ENCODE assay signal across 8 cellular contexts in genomic region chr2:70191244-70191735, GRCh38. TPM values are rescaled to one million over a fixed set of nuclear protein-coding genes. Genes with fewer than 3 reads are reported as not detected.
DNase-seq lines count a peak whose midpoint lies in the region; ATAC-seq, FAIRE-seq and TF ChIP-seq lines count a peak whose summit lies in the region.

No MANE protein-coding gene starts in this region.

- H3K9ac ChIP-seq in HCT116 (ENCODE audit: low read length): peak overlapping the region; percentile 77

- peak overlapping the region; percentile 82 for H3K4me3 Mint-ChIP-seq in activated CD4-positive, alpha-beta memory T cell treated with anti-CD3 and anti-CD28 coated beads, Interleukin-2, amount 10 ng/mL, durations not matched to agents 7 days and 5 days

- H3K4me1 ChIP-seq in HCT116 (ENCODE audit: control insufficient read depth in 1 of 2, insufficient read depth in 2 of 2, low read length in 2 of 2) (peaks cover 7 to 14% of the 10 kb centered on the region in 2 experiments; a peak in 3 of 4 replicates), right cardiac atrium (ENCODE audit: control insufficient read depth, insufficient read depth, low read length) (no peaks in the 10 kb centered on the region), small intestine (ENCODE audit: control insufficient read depth in 2 of 2, insufficient read depth in 1 of 2, low read depth in 1 of 2, low read length in 1 of 2) (no peaks in the 10 kb centered on the region)

- DNase-seq in HCT116 (ENCODE audit: low read depth, low spot score): no peak
- no peak for DNase-seq in activated CD4-positive, alpha-beta memory T cell treated with anti-CD3 and anti-CD28 coated beads, Interleukin-2, amount 10 ng/mL, durations not matched to agents 7 days and 5 days
- DNase-seq in right cardiac atrium: no peak
- no peak for DNase-seq in small intestine
- no peak for DNase-seq in NCI-H1436 treated with DMSO at 0.1 percent for 48 hours (lab: John Stamatoyannopoulos, UW)
- no peak for DNase-seq in RKO (ENCODE audit: low spot score)
- no peak for DNase-seq in EL
- DNase-seq in AG20443 (ENCODE audit: low spot score): no peak

- H3K27me3 Mint-ChIP-seq in activated CD4-positive, alpha-beta memory T cell treated with anti-CD3 and anti-CD28 coated beads, Interleukin-2, amount 10 ng/mL, durations not matched to agents 7 days and 5 days: no peaks in the 10 kb centered on the region

- no peaks in the 10 kb centered on the region for H4K20me1 ChIP-seq in HCT116 (ENCODE audit: insufficient read depth)

- no peaks in the 10 kb centered on the region for H3K36me3 ChIP-seq in HCT116 (ENCODE audit: control insufficient read depth in 1 of 2, insufficient read depth in 2 of 2, low read length in 2 of 2)
- H3K36me3 ChIP-seq in small intestine (ENCODE audit: control insufficient read depth in 2 of 2, insufficient read depth in 2 of 2, low read length in 2 of 2): no peaks in the 10 kb centered on the region

- ATAC-seq in HCT116 (no peak), right cardiac atrium (no peak)

- TF ChIP-seq CTCF in HCT116 (IDR thresholded peaks at IDR 0.05 in 2 of 3, conservative IDR thresholded peaks at IDR 0.05 in 1 of 3; ENCODE audit: borderline replicate concordance in 1 of 3, insufficient read depth in 1 of 3, low read depth in 2 of 3, low read length in 2 of 3): no peak

- no peak overlapping the region for H2AFZ ChIP-seq in HCT116 (ENCODE audit: low read depth, low read length, poor library complexity, severe bottlenecking)

- H3K36me3 Mint-ChIP-seq in activated CD4-positive, alpha-beta memory T cell treated with anti-CD3 and anti-CD28 coated beads, Interleukin-2, amount 10 ng/mL, durations not matched to agents 7 days and 5 days (ENCODE audit: low read depth): peaks cover 6% of the 10 kb centered on the region

- no peak for TF ChIP-seq POLR2A in HCT116 (IDR thresholded peaks at IDR 0.05; ENCODE audit: borderline replicate concordance, extremely low read depth, insufficient read depth, insufficient read length)

- CTCF ChIA-PET in HCT116 (lab: Charles Lee): interaction anchor here (0.7 to 1.3 kb wide), 2 partner anchors 113 to 277 kb away, joined by 3 to 6 read pairs; partner anchors contain the start of gene MXD1
- CTCF ChIA-PET in activated CD4-positive, alpha-beta memory T cell treated with anti-CD3 and anti-CD28 coated beads, Interleukin-2, amount 10 ng/mL, durations not matched to agents 7 days and 5 days (lab: Charles Lee): interaction anchor here (0.6 to 2.3 kb wide), 11 partner anchors 19 to 754 kb away, joined by 3 to 33 read pairs (median 3); partner anchors contain the start of genes MXD1, NFU1 and PCYOX1

- H3K9me2 ChIP-seq in HCT116 (ENCODE audit: insufficient read depth): no peaks in the 10 kb centered on the region

- no peaks in the 10 kb centered on the region for H3K9me3 Mint-ChIP-seq in activated CD4-positive, alpha-beta memory T cell treated with anti-CD3 and anti-CD28 coated beads, Interleukin-2, amount 10 ng/mL, durations not matched to agents 7 days and 5 days

- intact Hi-C loops in HCT116 (cut with micrococcal nuclease): loop anchor here (2.0 to 5.0 kb wide), 3 partner anchors 56 to 278 kb away; partner anchors contain the start of genes PCBP1 and TIA1
- intact Hi-C loops in right cardiac atrium (cut with DNase I): no loop called here

- RAD21 ChIA-PET in HCT116 (lab: Charles Lee; ENCODE audit: low non-redundant PET in 1 of 2, low total read pairs in 2 of 2, uncharacterized antibody in 2 of 2, unreplicated experiment in 2 of 2): interaction anchor here (0.7 to 1.2 kb wide), 3 partner anchors 67 to 103 kb away, joined by 3 to 4 read pairs (median 3); partner anchors contain the start of genes SNRPG (in 2 of the 2) and PCYOX1 (in 1 of the 2)

- no peaks in the 10 kb centered on the region for H3K27me3 ChIP-seq in HCT116 (ENCODE audit: insufficient read depth, low read length)
- no peaks in the 10 kb centered on the region for H3K27me3 ChIP-seq in right cardiac atrium (ENCODE audit: control insufficient read depth, insufficient read depth)
- H3K27me3 ChIP-seq in small intestine (ENCODE audit: control insufficient read depth in 2 of 2, insufficient read depth in 2 of 2, low read length in 2 of 2): no peaks in the 10 kb centered on the region

- H3K4me2 ChIP-seq in HCT116 (ENCODE audit: low read length): peak overlapping the region; percentile 83

- H3K27ac ChIP-seq in HCT116 (ENCODE audit: low read depth, low read length) (peak overlapping the region; percentile 86), right cardiac atrium (ENCODE audit: low read length) (peak overlapping the region; percentile 76), small intestine (ENCODE audit: low read depth in 1 of 2, low read length in 1 of 2) (peak overlapping the region; percentile 55 to 98)

- WGBS in right cardiac atrium: 71% methylated on average over 13 of the region's 13 CpGs
- 59 to 69% (median 67%) methylated on average over 13 of the region's 13 CpGs for WGBS in small intestine, 3 donors

- H3K9me3 ChIP-seq in HCT116 (ENCODE audit: control insufficient read depth in 1 of 2, insufficient read depth in 1 of 2, low read depth in 1 of 2, low read length in 2 of 2): no peaks in the 10 kb centered on the region
- H3K9me3 ChIP-seq in right cardiac atrium (ENCODE audit: control insufficient read depth, low read length): no peaks in the 10 kb centered on the region
- no peaks in the 10 kb centered on the region for H3K9me3 ChIP-seq in small intestine (ENCODE audit: control insufficient read depth, low read depth)

- peaks cover 23% of the 10 kb centered on the region for H3K4me1 Mint-ChIP-seq in activated CD4-positive, alpha-beta memory T cell treated with anti-CD3 and anti-CD28 coated beads, Interleukin-2, amount 10 ng/mL, durations not matched to agents 7 days and 5 days

- FAIRE-seq in small intestine (lab: Jason Lieb, UNC): no peak

- POLR2A ChIA-PET in HCT116 (lab: Charles Lee): interaction anchor here (0.7 to 2.2 kb wide), 23 partner anchors 9 to 280 kb away, joined by 3 to 16 read pairs (median 4); partner anchors contain the start of genes MXD1, PCYOX1 and SNRPG
- POLR2A ChIA-PET in activated CD4-positive, alpha-beta memory T cell treated with anti-CD3 and anti-CD28 coated beads, Interleukin-2, amount 10 ng/mL, durations not matched to agents 7 days and 5 days (lab: Charles Lee): interaction anchor here (0.5 to 3.5 kb wide), 47 partner anchors 9 to 878 kb away, joined by 3 to 60 read pairs (median 5); partner anchors contain the start of genes FAM136A, MXD1, NAGK and NFU1

- TF ChIP-seq RAD21 in HCT116 (IDR thresholded peaks at IDR 0.05; ENCODE audit: low read depth): no peak

- H3K4me3 ChIP-seq in HCT116 (replicated peaks in 1 of 2; ENCODE audit: low read depth in 1 of 2, low read length in 2 of 2) (peak overlapping the region; percentile 79 to 87), right cardiac atrium (ENCODE audit: low read length) (no peak overlapping the region), small intestine (ENCODE audit: low read depth in 1 of 2, low read length in 2 of 2) (peak overlapping the region in 1 of 2 donors; percentile 69)

- peak overlapping the region; percentile 87 for H3K27ac Mint-ChIP-seq in activated CD4-positive, alpha-beta memory T cell treated with anti-CD3 and anti-CD28 coated beads, Interleukin-2, amount 10 ng/mL, durations not matched to agents 7 days and 5 days

- TSS peak; percentile 98 for BruUV-seq in HCT116 (replicated peaks; lab: Mats Ljungman, UMichigan)

- peaks cover 7% of the 10 kb centered on the region; the same call in 1 of the 2 replicates for H3K79me2 ChIP-seq in HCT116 (ENCODE audit: insufficient read depth, low read length)

TF ChIP-seq in HCT116, 20 proteins besides CTCF, POLR2A, EP300 and RAD21:
- TF ChIP-seq SIN3A (IDR thresholded peaks at IDR 0.05; ENCODE audit: low read depth) (no peak), CBX3 (IDR thresholded peaks at IDR 0.05; ENCODE audit: low read depth) (0 out of 2 replicates have a peak, but pooled peaks have one; percentile 2), YY1 (IDR thresholded peaks at IDR 0.05; ENCODE audit: extremely low read depth, insufficient replicate concordance, low read depth, low read length) (no peak)

RNA-seq across cellular contexts. Expression of gene C2orf42, which starts 0.5 kb away (rescaled TPM):
- total RNA-seq in HCT116 (2021; ENCODE audit: unreplicated experiment): 17.4 TPM
- 7.6 and 10.3 TPM in 2 replicates for polyA plus RNA-seq in HCT116 (2012)
- 10 to 100 TPM; 28.8 to 32.2 TPM for total RNA-seq in activated CD4-positive, alpha-beta memory T cell treated with anti-CD3 and anti-CD28 coated beads, Interleukin-2, amount 10 ng/mL, durations not matched to agents 7 days and 5 days
- total RNA-seq in right cardiac atrium: 10 to 100 TPM; 12.5 to 14.4 (median 13.4) TPM
- polyA plus RNA-seq in right cardiac atrium: 4.1 TPM
- 1 to 10 TPM; 4.3 to 7.0 (median 6.9) TPM for polyA plus RNA-seq in small intestine

RNA-seq across cellular contexts. Expression of gene TIA1, which starts 57.1 kb away (rescaled TPM):
- 94.1 TPM for total RNA-seq in HCT116 (2021; ENCODE audit: unreplicated experiment)
- 63.6 and 72.4 TPM in 2 replicates for polyA plus RNA-seq in HCT116 (2012)
- 100 to 1,000 TPM; 112 to 116 TPM for total RNA-seq in activated CD4-positive, alpha-beta memory T cell treated with anti-CD3 and anti-CD28 coated beads, Interleukin-2, amount 10 ng/mL, durations not matched to agents 7 days and 5 days
- total RNA-seq in right cardiac atrium: 10 to 100 TPM; 47.5 to 62.9 (median 56.6) TPM
- 41.1 TPM for polyA plus RNA-seq in right cardiac atrium
- polyA plus RNA-seq in small intestine: 10 to 100 TPM; 30.3 to 47.2 (median 31.7) TPM
